ENCODE assay signal across 5 cellular contexts in genomic region chr6:152138344-152138743, GRCh38.
DNase-seq lines count a peak whose midpoint lies in the region; ATAC-seq, FAIRE-seq and TF ChIP-seq lines count a peak whose summit lies in the region.
"Not testable (repeated sequence)": the region's sequence is repeated elsewhere in the genome, so short reads cannot be mapped to it uniquely, and the experiment has no call there.

No MANE protein-coding gene starts in this region.

- H3K27ac Mint-ChIP-seq in activated T-cell treated with anti-CD3 and anti-CD28 coated beads, Interleukin-2, amount 50 U/mL, for 24 hours = peak overlapping the region; percentile 27
- peak overlapping the region; percentile 65 for H3K27ac Mint-ChIP-seq in activated naive CD4-positive, alpha-beta T cell treated with anti-CD3 and anti-CD28 coated beads, Interleukin-2, amount 50 U/mL, for 24 hours
- H3K27ac Mint-ChIP-seq in nephron progenitor cell = peak overlapping the region; percentile 12

- H3K27me3 Mint-ChIP-seq in activated T-cell treated with anti-CD3 and anti-CD28 coated beads, Interleukin-2, amount 50 U/mL, for 24 hours; activated naive CD4-positive, alpha-beta T cell treated with anti-CD3 and anti-CD28 coated beads, Interleukin-2, amount 50 U/mL, for 24 hours; nephron progenitor cell (ENCODE audit: low read depth, poor library complexity): not testable (repeated sequence)

- POLR2A ChIA-PET in A549 (lab: Yijun Ruan, JAX); HEK293 (lab: Yijun Ruan, JAX): not testable (repeated sequence)

- H3K27ac ChIP-seq in A549; HEK293 (ENCODE audit: extremely low read depth, low read depth, low read length): not testable (repeated sequence)

- FAIRE-seq in A549 (lab: Jason Lieb, UNC) = not testable (repeated sequence)

- not testable (repeated sequence) for TF ChIP-seq RAD21 in A549 (conservative IDR thresholded peaks at IDR 0.05 in 1 of 2, IDR thresholded peaks at IDR 0.05 in 1 of 2)

- TF ChIP-seq POLR2A in A549 (IDR thresholded peaks at IDR 0.05; ENCODE audit: low read length) = not testable (repeated sequence)

- peaks cover 82% of the 10 kb centered on the region for H3K36me3 Mint-ChIP-seq in activated T-cell treated with anti-CD3 and anti-CD28 coated beads, Interleukin-2, amount 50 U/mL, for 24 hours (ENCODE audit: low read depth)
- peaks cover 12% of the 10 kb centered on the region for H3K36me3 Mint-ChIP-seq in activated naive CD4-positive, alpha-beta T cell treated with anti-CD3 and anti-CD28 coated beads, Interleukin-2, amount 50 U/mL, for 24 hours
- H3K36me3 Mint-ChIP-seq in nephron progenitor cell (ENCODE audit: low read depth) = peaks cover 31% of the 10 kb centered on the region

- not testable (repeated sequence) for TF ChIP-seq CTCF in A549 (IDR thresholded peaks at IDR 0.05); HEK293 (tag by site-specific recombination; IDR thresholded peaks at IDR 0.05); nephron progenitor cell (IDR thresholded peaks at IDR 0.05)

- peaks cover 0 to 36% of the 10 kb centered on the region in 2 experiments; a peak in 2 of 3 replicates for H3K36me3 ChIP-seq in HEK293 (ENCODE audit: control insufficient read depth in 2 of 2, insufficient read depth in 1 of 2, low read length in 2 of 2)

- not testable (repeated sequence) for H3K4me2 ChIP-seq in A549

- not testable (repeated sequence) for H3K9me3 ChIP-seq in A549; HEK293 (ENCODE audit: control insufficient read depth, insufficient read depth, low read depth, low read length)

- ATAC-seq in A549 = not testable (repeated sequence)

- not testable (repeated sequence) for DNase-seq in A549 (ENCODE audit: low read depth in 1 of 2, low spot score in 1 of 2); activated T-cell treated with anti-CD3 and anti-CD28 coated beads, Interleukin-2, amount 50 U/mL, for 24 hours; nephron progenitor cell

- 87% methylated on average over 6 of the region's 6 CpGs for whole genome bisulfite sequencing in A549 (ENCODE audit: missing lambda C conversion rate)

- CTCF ChIA-PET in A549 (lab: Yijun Ruan, JAX) = interaction anchor here (1.2 kb wide), 1 partner anchor 163 kb away, joined by 3 read pairs; no protein-coding TSS in a partner anchor
- CTCF ChIA-PET in HEK293 (lab: Yijun Ruan, JAX) = not testable (repeated sequence)

- H3K4me1 ChIP-seq in A549 = peaks cover 14% of the 10 kb centered on the region; the same call in 2 of the 3 replicates
- not testable (repeated sequence) for H3K4me1 ChIP-seq in HEK293 (ENCODE audit: control insufficient read depth, insufficient read depth, low read length)

- not testable (repeated sequence) for TF ChIP-seq EP300 in A549 (IDR thresholded peaks at IDR 0.05)

- H3K4me1 Mint-ChIP-seq in activated T-cell treated with anti-CD3 and anti-CD28 coated beads, Interleukin-2, amount 50 U/mL, for 24 hours (ENCODE audit: low read depth); activated naive CD4-positive, alpha-beta T cell treated with anti-CD3 and anti-CD28 coated beads, Interleukin-2, amount 50 U/mL, for 24 hours; nephron progenitor cell: not testable (repeated sequence)

- not testable (repeated sequence) for H3K4me3 Mint-ChIP-seq in activated T-cell treated with anti-CD3 and anti-CD28 coated beads, Interleukin-2, amount 50 U/mL, for 24 hours; activated naive CD4-positive, alpha-beta T cell treated with anti-CD3 and anti-CD28 coated beads, Interleukin-2, amount 50 U/mL, for 24 hours; nephron progenitor cell

- H3K4me3 ChIP-seq in A549; HEK293 (ENCODE audit: low read depth, low read length): not testable (repeated sequence)

- H3K9me3 Mint-ChIP-seq in activated T-cell treated with anti-CD3 and anti-CD28 coated beads, Interleukin-2, amount 50 U/mL, for 24 hours; activated naive CD4-positive, alpha-beta T cell treated with anti-CD3 and anti-CD28 coated beads, Interleukin-2, amount 50 U/mL, for 24 hours; nephron progenitor cell: not testable (repeated sequence)

TF ChIP-seq in A549, 52 proteins besides CTCF, POLR2A, EP300 and RAD21:
- TF ChIP-seq ZC3H11A (IDR thresholded peaks at IDR 0.05) = peak; percentile 51

TF ChIP-seq in HEK293, 187 proteins besides CTCF, POLR2A, EP300 and RAD21 (continues in another document):
- TF ChIP-seq ZNF510 (tag by site-specific recombination; IDR thresholded peaks at IDR 0.05; ENCODE audit: insufficient replicate concordance) (peak; percentile 9), ZNF433 (tag by site-specific recombination; IDR thresholded peaks at IDR 0.05; ENCODE audit: low read depth) (0 out of 2 replicates have a peak, but pooled peaks have one; percentile 9), ZNF266 (tag by site-specific recombination; IDR thresholded peaks at IDR 0.05; ENCODE audit: low read depth) (peak; percentile 54; the same call in 1 of the 2 replicates), ZBTB11 (tag by site-specific recombination; conservative IDR thresholded peaks at IDR 0.05; ENCODE audit: low read depth) (peak; percentile 44; the same call in 1 of the 2 replicates), ZNF518A (tag by site-specific recombination; conservative IDR thresholded peaks at IDR 0.05; ENCODE audit: low read depth) (peak; percentile 75), ZNF426 (tag by site-specific recombination; IDR thresholded peaks at IDR 0.05) (peak; percentile 54), ZNF654 (tag by site-specific recombination; IDR thresholded peaks at IDR 0.05; ENCODE audit: low read depth) (peak; percentile 13; the same call in 1 of the 2 replicates), ZNF555 (tag by site-specific recombination; conservative IDR thresholded peaks at IDR 0.05) (peak; percentile 43), ZNF202 (tag by site-specific recombination; IDR thresholded peaks at IDR 0.05; ENCODE audit: borderline replicate concordance) (0 out of 2 replicates have a peak, but pooled peaks have one; percentile 40), ZNF623 (tag by site-specific recombination; IDR thresholded peaks at IDR 0.05) (peak; percentile 45)

Comparison
In these comparisons a context has a peak if more than half of its experiments do, and no peak if none do; other contexts are left out.
1. H3K27ac Mint-ChIP-seq: peak in every context shown above with its lines; median percentile 65 in activated naive CD4-positive, alpha-beta T cell treated with anti-CD3 and anti-CD28 coated beads, Interleukin-2, amount 50 U/mL, for 24 hours; 27 in activated T-cell treated with anti-CD3 and anti-CD28 coated beads, Interleukin-2, amount 50 U/mL, for 24 hours; 12 in nephron progenitor cell.